1 cellular context compared by ENCODE assay signal in the genomic region with DNA sequence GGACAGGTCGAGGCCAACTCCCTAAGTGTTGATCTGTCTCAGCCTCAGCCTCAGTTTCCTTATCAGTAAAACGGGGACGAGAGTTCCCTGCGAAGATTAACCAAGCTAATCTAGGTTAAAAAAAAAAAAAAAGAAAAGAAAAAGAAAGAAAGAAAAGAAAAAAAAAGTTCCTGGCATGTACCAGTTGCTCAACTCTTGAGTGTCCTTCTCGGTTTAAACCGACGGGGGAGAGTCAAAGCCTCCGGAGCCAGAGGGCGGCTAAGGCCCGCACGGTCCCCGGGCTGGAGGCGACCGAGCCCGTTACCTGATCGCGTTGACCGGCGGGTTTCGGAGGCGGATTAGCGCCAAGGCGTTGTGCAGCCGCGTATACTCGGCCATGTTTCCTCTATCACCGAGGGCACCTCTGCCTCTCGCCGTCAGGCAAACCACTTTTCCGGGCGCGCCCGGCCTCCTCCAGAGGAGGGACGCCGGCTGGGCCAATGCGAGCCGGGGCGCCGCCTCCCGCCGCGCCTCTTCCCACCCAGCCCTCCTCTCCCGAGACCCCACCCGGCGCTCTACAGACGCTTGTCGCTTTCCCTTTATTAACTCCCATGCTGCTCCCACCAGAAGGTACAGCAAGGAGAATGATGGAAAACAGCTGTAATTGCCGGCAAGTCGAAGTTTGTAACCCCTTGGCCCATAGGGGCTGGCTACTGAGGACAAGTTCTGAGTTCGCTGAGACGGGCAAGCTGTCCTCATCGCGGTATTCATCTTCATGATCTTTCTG.
TF ChIP-seq lines count a peak whose summit lies in the region.

TSS of gene EHHADH (minus strand) at position 405 of the 766 bp plus-strand sequence. CDS start at position 378, 27 bp downstream.

TF ChIP-seq in HEK293, 187 proteins besides CTCF, POLR2A, EP300 and RAD21 (continued from another document and continues in another):
- TF ChIP-seq TSHZ1 (tag by site-specific recombination; IDR thresholded peaks at IDR 0.05; ENCODE audit: borderline replicate concordance): no peak
- TF ChIP-seq ZNF473 (tag by site-specific recombination; IDR thresholded peaks at IDR 0.05): no peak
- TF ChIP-seq YY1 (tag by site-specific recombination; IDR thresholded peaks at IDR 0.05): 0 out of 2 replicates have a peak, but pooled peaks have one; percentile 21
- TF ChIP-seq, protein P1, sequence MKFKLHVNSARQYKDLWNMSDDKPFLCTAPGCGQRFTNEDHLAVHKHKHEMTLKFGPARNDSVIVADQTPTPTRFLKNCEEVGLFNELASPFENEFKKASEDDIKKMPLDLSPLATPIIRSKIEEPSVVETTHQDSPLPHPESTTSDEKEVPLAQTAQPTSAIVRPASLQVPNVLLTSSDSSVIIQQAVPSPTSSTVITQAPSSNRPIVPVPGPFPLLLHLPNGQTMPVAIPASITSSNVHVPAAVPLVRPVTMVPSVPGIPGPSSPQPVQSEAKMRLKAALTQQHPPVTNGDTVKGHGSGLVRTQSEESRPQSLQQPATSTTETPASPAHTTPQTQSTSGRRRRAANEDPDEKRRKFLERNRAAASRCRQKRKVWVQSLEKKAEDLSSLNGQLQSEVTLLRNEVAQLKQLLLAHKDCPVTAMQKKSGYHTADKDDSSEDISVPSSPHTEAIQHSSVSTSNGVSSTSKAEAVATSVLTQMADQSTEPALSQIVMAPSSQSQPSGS (tag by site-specific recombination; IDR thresholded peaks at IDR 0.05; ENCODE audit: low read depth): no peak
- TF ChIP-seq ZNF76 (tag by site-specific recombination; IDR thresholded peaks at IDR 0.05; ENCODE audit: borderline replicate concordance, low read depth): peak; percentile 47; the same call in 1 of the 2 replicates
- no peak for TF ChIP-seq ZBTB10 (tag by site-specific recombination; IDR thresholded peaks at IDR 0.05)
- no peak for TF ChIP-seq ZNF530 (tag by site-specific recombination; IDR thresholded peaks at IDR 0.05; ENCODE audit: low read depth)
- no peak for TF ChIP-seq ZNF510 (tag by site-specific recombination; IDR thresholded peaks at IDR 0.05; ENCODE audit: insufficient replicate concordance)
- TF ChIP-seq PRDM1 (tag by site-specific recombination; IDR thresholded peaks at IDR 0.05): no peak
- no peak for TF ChIP-seq ZNF571 (tag by site-specific recombination; IDR thresholded peaks at IDR 0.05)
- TF ChIP-seq, protein P2, sequence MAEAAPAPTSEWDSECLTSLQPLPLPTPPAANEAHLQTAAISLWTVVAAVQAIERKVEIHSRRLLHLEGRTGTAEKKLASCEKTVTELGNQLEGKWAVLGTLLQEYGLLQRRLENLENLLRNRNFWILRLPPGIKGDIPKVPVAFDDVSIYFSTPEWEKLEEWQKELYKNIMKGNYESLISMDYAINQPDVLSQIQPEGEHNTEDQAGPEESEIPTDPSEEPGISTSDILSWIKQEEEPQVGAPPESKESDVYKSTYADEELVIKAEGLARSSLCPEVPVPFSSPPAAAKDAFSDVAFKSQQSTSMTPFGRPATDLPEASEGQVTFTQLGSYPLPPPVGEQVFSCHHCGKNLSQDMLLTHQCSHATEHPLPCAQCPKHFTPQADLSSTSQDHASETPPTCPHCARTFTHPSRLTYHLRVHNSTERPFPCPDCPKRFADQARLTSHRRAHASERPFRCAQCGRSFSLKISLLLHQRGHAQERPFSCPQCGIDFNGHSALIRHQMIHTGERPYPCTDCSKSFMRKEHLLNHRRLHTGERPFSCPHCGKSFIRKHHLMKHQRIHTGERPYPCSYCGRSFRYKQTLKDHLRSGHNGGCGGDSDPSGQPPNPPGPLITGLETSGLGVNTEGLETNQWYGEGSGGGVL (tag by site-specific recombination; IDR thresholded peaks at IDR 0.05): no peak
- no peak for TF ChIP-seq ZNF560 (tag by site-specific recombination; IDR thresholded peaks at IDR 0.05; ENCODE audit: borderline replicate concordance)
- no peak for TF ChIP-seq ZNF157 (tag by site-specific recombination; IDR thresholded peaks at IDR 0.05)
- TF ChIP-seq ZFP41 (tag by site-specific recombination; IDR thresholded peaks at IDR 0.05; ENCODE audit: borderline replicate concordance): no peak
- TF ChIP-seq BCL6B (tag by site-specific recombination; IDR thresholded peaks at IDR 0.05): no peak
- TF ChIP-seq ZNF274 (IDR thresholded peaks at IDR 0.05; ENCODE audit: low read length): no peak
- TF ChIP-seq ZNF274 (tag by site-specific recombination; IDR thresholded peaks at IDR 0.05; ENCODE audit: borderline replicate concordance): no peak
- TF ChIP-seq, protein P3, sequence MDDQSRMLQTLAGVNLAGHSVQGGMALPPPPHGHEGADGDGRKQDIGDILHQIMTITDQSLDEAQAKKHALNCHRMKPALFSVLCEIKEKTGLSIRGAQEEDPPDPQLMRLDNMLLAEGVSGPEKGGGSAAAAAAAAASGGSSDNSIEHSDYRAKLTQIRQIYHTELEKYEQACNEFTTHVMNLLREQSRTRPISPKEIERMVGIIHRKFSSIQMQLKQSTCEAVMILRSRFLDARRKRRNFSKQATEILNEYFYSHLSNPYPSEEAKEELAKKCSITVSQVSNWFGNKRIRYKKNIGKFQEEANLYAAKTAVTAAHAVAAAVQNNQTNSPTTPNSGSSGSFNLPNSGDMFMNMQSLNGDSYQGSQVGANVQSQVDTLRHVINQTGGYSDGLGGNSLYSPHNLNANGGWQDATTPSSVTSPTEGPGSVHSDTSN (CRISPR knock-in tag; IDR thresholded peaks at IDR 0.05): no peak
- TF ChIP-seq ZNF548 (tag by site-specific recombination; IDR thresholded peaks at IDR 0.05): no peak
- no peak for TF ChIP-seq ZNF544 (tag by site-specific recombination; IDR thresholded peaks at IDR 0.05)
- TF ChIP-seq GLIS2 (tag by site-specific recombination; IDR thresholded peaks at IDR 0.05): peak; percentile 96
- peak; percentile 81 for TF ChIP-seq ZBTB8A (tag by site-specific recombination; IDR thresholded peaks at IDR 0.05)
- 0 out of 2 replicates have a peak, but pooled peaks have one; percentile 7 for TF ChIP-seq SP7 (tag by site-specific recombination; IDR thresholded peaks at IDR 0.05)
- TF ChIP-seq ZNF600 (tag by site-specific recombination; IDR thresholded peaks at IDR 0.05): peak; percentile 48; the same call in 1 of the 2 replicates
- TF ChIP-seq, protein P4, sequence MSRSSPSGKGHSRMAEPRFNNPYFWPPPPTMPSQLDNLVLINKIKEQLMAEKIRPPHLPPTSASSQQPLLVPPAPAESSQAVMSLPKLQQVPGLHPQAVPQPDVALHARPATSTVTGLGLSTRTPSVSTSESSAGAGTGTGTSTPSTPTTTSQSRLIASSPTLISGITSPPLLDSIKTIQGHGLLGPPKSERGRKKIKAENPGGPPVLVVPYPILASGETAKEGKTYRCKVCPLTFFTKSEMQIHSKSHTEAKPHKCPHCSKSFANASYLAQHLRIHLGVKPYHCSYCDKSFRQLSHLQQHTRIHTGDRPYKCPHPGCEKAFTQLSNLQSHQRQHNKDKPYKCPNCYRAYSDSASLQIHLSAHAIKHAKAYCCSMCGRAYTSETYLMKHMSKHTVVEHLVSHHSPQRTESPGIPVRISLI (tag by site-specific recombination; IDR thresholded peaks at IDR 0.05): peak; percentile 94
- TF ChIP-seq ZNF629 (tag by site-specific recombination; IDR thresholded peaks at IDR 0.05): no peak
- TF ChIP-seq, protein P5, sequence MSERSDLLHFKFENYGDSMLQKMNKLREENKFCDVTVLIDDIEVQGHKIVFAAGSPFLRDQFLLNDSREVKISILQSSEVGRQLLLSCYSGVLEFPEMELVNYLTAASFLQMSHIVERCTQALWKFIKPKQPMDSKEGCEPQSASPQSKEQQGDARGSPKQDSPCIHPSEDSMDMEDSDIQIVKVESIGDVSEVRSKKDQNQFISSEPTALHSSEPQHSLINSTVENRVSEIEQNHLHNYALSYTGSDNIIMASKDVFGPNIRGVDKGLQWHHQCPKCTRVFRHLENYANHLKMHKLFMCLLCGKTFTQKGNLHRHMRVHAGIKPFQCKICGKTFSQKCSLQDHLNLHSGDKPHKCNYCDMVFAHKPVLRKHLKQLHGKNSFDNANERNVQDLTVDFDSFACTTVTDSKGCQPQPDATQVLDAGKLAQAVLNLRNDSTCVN (tag by site-specific recombination; optimal IDR thresholded peaks at IDR 0.05): peak; percentile 32
- no peak for TF ChIP-seq ZNF350 (tag by site-specific recombination; IDR thresholded peaks at IDR 0.05)
- TF ChIP-seq, protein P6, sequence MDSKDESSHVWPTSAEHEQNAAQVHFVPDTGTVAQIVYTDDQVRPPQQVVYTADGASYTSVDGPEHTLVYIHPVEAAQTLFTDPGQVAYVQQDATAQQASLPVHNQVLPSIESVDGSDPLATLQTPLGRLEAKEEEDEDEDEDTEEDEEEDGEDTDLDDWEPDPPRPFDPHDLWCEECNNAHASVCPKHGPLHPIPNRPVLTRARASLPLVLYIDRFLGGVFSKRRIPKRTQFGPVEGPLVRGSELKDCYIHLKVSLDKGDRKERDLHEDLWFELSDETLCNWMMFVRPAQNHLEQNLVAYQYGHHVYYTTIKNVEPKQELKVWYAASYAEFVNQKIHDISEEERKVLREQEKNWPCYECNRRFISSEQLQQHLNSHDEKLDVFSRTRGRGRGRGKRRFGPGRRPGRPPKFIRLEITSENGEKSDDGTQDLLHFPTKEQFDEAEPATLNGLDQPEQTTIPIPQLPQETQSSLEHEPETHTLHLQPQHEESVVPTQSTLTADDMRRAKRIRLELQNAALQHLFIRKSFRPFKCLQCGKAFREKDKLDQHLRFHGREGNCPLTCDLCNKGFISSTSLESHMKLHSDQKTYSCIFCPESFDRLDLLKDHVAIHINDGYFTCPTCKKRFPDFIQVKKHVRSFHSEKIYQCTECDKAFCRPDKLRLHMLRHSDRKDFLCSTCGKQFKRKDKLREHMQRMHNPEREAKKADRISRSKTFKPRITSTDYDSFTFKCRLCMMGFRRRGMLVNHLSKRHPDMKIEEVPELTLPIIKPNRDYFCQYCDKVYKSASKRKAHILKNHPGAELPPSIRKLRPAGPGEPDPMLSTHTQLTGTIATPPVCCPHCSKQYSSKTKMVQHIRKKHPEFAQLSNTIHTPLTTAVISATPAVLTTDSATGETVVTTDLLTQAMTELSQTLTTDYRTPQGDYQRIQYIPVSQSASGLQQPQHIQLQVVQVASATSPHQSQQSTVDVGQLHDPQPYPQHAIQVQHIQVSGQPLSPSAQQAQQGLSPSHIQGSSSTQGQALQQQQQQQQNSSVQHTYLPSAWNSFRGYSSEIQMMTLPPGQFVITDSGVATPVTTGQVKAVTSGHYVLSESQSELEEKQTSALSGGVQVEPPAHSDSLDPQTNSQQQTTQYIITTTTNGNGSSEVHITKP (tag by site-specific recombination; IDR thresholded peaks at IDR 0.05): peak; percentile 62
- no peak for TF ChIP-seq ZNF239 (tag by site-specific recombination; IDR thresholded peaks at IDR 0.05)
- TF ChIP-seq ZNF488 (tag by site-specific recombination; IDR thresholded peaks at IDR 0.05): no peak
- peak; percentile 83 for TF ChIP-seq SP3 (tag by site-specific recombination; IDR thresholded peaks at IDR 0.05)
- no peak for TF ChIP-seq ZNF248 (tag by site-specific recombination; IDR thresholded peaks at IDR 0.05)
- TF ChIP-seq ZNF626 (tag by site-specific recombination; IDR thresholded peaks at IDR 0.05): no peak
- TF ChIP-seq MEIS1 (CRISPR knock-in tag; IDR thresholded peaks at IDR 0.05; ENCODE audit: borderline replicate concordance): no peak
- no peak for TF ChIP-seq ZNF140 (tag by site-specific recombination; IDR thresholded peaks at IDR 0.05)
